ENCODE assay signal across 1 cellular context in genomic region chr1:173866462-173866861, GRCh38.
TF ChIP-seq lines count a peak whose summit lies in the region.

No MANE protein-coding gene starts in this region.

TF ChIP-seq in H1, 55 proteins besides CTCF, POLR2A, EP300 and RAD21:
- TF ChIP-seq MAFK (IDR thresholded peaks at IDR 0.05; ENCODE audit: low read depth, low read length) (no peak), TAF7 (optimal IDR thresholded peaks at IDR 0.05; ENCODE audit: borderline replicate concordance, low read depth, low read length) (peak; percentile 16), E2F6 (IDR thresholded peaks at IDR 0.05) (no peak), JUN (IDR thresholded peaks at IDR 0.05; ENCODE audit: low read depth, low read length) (no peak), NANOG (IDR thresholded peaks at IDR 0.05; ENCODE audit: insufficient read depth, low read depth, low read length, poor library complexity, severe bottlenecking) (no peak), HDAC6 (IDR thresholded peaks at IDR 0.05; ENCODE audit: low read depth, low read length) (no peak), CREB1 (IDR thresholded peaks at IDR 0.05) (no peak), TCF12 (IDR thresholded peaks at IDR 0.05; ENCODE audit: low read depth, low read length) (no peak), POLR2AphosphoS5 (IDR thresholded peaks at IDR 0.05; ENCODE audit: low read depth, low read length) (peak; percentile 59; the same call in 1 of the 2 replicates)
- TF ChIP-seq, protein P1, sequence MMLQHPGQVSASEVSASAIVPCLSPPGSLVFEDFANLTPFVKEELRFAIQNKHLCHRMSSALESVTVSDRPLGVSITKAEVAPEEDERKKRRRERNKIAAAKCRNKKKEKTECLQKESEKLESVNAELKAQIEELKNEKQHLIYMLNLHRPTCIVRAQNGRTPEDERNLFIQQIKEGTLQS (IDR thresholded peaks at IDR 0.05; ENCODE audit: insufficient read depth, low read depth, low read length): no peak
TF ChIP-seq in H1: peak in this region for 2.
